1 cellular context compared by ENCODE assay signal in the genomic region with DNA sequence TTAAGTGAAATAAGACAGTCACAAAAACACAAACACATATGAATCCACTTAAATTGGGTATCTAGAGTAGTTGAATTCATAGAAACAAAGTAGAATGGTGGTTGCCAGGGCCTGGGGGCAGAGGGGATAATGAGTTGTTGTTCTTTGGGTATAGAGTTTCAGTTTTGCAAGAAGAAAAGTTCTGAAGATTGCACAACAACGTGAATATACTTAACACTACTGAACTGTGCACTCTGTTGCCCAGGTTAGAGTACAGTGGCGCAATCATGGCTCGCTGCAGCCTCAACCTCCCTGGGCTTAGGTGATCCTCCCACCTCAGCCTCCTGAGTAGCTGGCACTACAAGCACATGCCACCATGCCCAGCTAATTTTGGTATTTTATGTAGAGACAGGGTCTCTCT.
A peak's percentile ranks its signal among the peaks of the same experiment; 100 is the strongest.
TF ChIP-seq lines count a peak whose summit lies in the region.

No MANE protein-coding gene starts in this region.

TF ChIP-seq in HepG2, 621 proteins besides CTCF, POLR2A, EP300 and RAD21 (continued from another document):
- TF ChIP-seq, protein P1, sequence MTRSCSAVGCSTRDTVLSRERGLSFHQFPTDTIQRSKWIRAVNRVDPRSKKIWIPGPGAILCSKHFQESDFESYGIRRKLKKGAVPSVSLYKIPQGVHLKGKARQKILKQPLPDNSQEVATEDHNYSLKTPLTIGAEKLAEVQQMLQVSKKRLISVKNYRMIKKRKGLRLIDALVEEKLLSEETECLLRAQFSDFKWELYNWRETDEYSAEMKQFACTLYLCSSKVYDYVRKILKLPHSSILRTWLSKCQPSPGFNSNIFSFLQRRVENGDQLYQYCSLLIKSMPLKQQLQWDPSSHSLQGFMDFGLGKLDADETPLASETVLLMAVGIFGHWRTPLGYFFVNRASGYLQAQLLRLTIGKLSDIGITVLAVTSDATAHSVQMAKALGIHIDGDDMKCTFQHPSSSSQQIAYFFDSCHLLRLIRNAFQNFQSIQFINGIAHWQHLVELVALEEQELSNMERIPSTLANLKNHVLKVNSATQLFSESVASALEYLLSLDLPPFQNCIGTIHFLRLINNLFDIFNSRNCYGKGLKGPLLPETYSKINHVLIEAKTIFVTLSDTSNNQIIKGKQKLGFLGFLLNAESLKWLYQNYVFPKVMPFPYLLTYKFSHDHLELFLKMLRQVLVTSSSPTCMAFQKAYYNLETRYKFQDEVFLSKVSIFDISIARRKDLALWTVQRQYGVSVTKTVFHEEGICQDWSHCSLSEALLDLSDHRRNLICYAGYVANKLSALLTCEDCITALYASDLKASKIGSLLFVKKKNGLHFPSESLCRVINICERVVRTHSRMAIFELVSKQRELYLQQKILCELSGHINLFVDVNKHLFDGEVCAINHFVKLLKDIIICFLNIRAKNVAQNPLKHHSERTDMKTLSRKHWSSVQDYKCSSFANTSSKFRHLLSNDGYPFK (CRISPR knock-in tag; IDR thresholded peaks at IDR 0.05; ENCODE audit: borderline replicate concordance) = no peak
- TF ChIP-seq SRF (IDR thresholded peaks at IDR 0.05; ENCODE audit: low read depth, low read length) (no peak), POLR2G (IDR thresholded peaks at IDR 0.05; ENCODE audit: low read depth, low read length) (no peak), ZNF788 (CRISPR knock-in tag; IDR thresholded peaks at IDR 0.05; ENCODE audit: borderline replicate concordance) (peak; percentile 60; the same call in 1 of the 2 replicates), MED13 (CRISPR knock-in tag; IDR thresholded peaks at IDR 0.05) (no peak), POGK (CRISPR knock-in tag; conservative IDR thresholded peaks at IDR 0.05) (0 out of 2 replicates have a peak, but pooled peaks have one; percentile 52), FUBP1 (CRISPR knock-in tag; IDR thresholded peaks at IDR 0.05; ENCODE audit: borderline replicate concordance) (no peak), ZNF7 (CRISPR knock-in tag; IDR thresholded peaks at IDR 0.05) (no peak)
TF ChIP-seq in HepG2: peak in this region for 176.
